10 cellular contexts compared by ENCODE assay signal in the genomic region with DNA sequence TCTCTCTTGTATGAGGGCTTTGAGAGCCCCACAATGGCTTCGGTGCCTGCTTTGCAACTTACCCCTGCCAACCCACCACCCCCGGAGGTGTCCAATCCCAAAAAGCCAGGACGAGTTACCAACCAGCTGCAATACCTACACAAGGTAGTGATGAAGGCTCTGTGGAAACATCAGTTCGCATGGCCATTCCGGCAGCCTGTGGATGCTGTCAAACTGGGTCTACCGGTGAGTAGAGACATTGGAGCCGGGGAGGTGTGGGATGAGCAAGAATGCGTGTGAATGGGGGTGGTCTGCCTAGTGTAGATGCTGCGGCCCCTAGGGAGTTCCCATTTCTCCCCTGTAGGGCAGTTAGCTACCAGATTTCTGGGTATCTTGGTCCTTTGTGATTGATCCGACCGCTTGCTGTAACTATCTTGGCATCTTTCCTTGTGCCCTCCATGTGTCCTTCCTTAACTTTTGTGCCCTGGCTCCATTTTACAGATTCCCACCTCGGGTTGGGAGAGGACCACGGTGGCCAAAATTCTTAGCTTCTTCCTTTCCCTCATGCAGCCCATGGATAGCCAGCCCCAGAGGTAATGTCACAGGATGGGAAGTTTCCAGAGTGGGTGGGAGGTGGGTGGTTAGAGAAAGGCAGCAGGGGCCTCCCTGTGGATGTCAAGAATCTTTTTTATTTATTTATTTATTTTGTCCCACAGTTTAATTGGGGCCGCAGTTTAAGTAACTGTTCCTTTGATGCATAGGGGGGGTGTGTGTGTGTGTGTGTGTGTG. TPM values are rescaled to one million over a fixed set of nuclear protein-coding genes. Genes with fewer than 3 reads are reported as not detected.
DNase-seq lines count a peak whose midpoint lies in the region; ATAC-seq and FAIRE-seq lines count a peak whose summit lies in the region.
"Had no signal": no experiment of that assay in that cellular context is flagged by ENCODE, and none has a peak within 500 bp of the region (broad histone marks: within the 10 kb centered on the region; RNA-seq: fewer than 3 reads in every experiment).

No MANE protein-coding gene starts in this region.

- ATAC-seq in activated T-cell treated with anti-CD3 and anti-CD28 coated beads, Interleukin-2, amount 50 U/mL, for 72 hours (replicated peaks in 1 of 2) = no peak

- peaks cover 96% of the 10 kb centered on the region for H3K36me3 Mint-ChIP-seq in activated CD4-positive, alpha-beta T cell treated with anti-CD3 and anti-CD28 coated beads, Interleukin-2, amount 10 ng/mL, durations not matched to agents 24 days and 14 days (ENCODE audit: low read depth)
- peaks cover 59 to 86% of the 10 kb centered on the region in 2 donors for H3K36me3 Mint-ChIP-seq in activated T-cell treated with anti-CD3 and anti-CD28 coated beads, Interleukin-2, amount 50 U/mL, for 72 hours (ENCODE audit: insufficient read depth in 2 of 2)
- peaks cover 56 to 77% (median 72%) of the 10 kb centered on the region in 3 donors for H3K36me3 Mint-ChIP-seq in immature natural killer cell

- no peak for FAIRE-seq in GM19239 (lab: Jason Lieb, UNC)
- FAIRE-seq: islet of Langerhans had no signal

- H3K27ac ChIP-seq in substantia nigra (ENCODE audit: low read depth, low read length, poor library complexity, severe bottlenecking) = peak overlapping the region; percentile 2

- peak overlapping the region; percentile 32 for H3K27ac Mint-ChIP-seq in activated CD4-positive, alpha-beta T cell treated with anti-CD3 and anti-CD28 coated beads, Interleukin-2, amount 10 ng/mL, durations not matched to agents 24 days and 14 days
- peak overlapping the region; percentile 99 for H3K27ac Mint-ChIP-seq in activated T-cell treated with anti-CD3 and anti-CD28 coated beads, Interleukin-2, amount 50 U/mL, for 72 hours
- peak overlapping the region; percentile 89 to 100 (median 100) for H3K27ac Mint-ChIP-seq in immature natural killer cell

- peak; percentile 71 for DNase-seq in activated CD4-positive, alpha-beta T cell treated with anti-CD3 and anti-CD28 coated beads, Interleukin-2, amount 10 ng/mL, durations not matched to agents 24 days and 14 days
- DNase-seq in activated CD4-positive, alpha-beta T cell treated with anti-CD3 and anti-CD28 coated beads for 1 hour = no peak
- no peak for DNase-seq in activated T-cell treated with anti-CD3 and anti-CD28 coated beads, Interleukin-2, amount 50 U/mL, for 72 hours
- DNase-seq in immature natural killer cell (no peak), substantia nigra (lab: John Stamatoyannopoulos, UW) (peak in 1 of 49 donors; percentile 7), DMS79 treated with DMSO at 0.1 percent for 48 hours (lab: John Stamatoyannopoulos, UW) (no peak), GM19240 (ENCODE audit: insufficient read length, low spot score) (no peak), GM19239 (ENCODE audit: insufficient read length, low spot score) (no peak)
- DNase-seq: NCI-H2081 treated with DMSO at 0.1 percent for 48 hours had no signal

- no peaks in the 10 kb centered on the region for H3K27me3 Mint-ChIP-seq in activated CD4-positive, alpha-beta T cell treated with anti-CD3 and anti-CD28 coated beads, Interleukin-2, amount 10 ng/mL, durations not matched to agents 24 days and 14 days
- H3K27me3 Mint-ChIP-seq in activated T-cell treated with anti-CD3 and anti-CD28 coated beads, Interleukin-2, amount 50 U/mL, for 72 hours (ENCODE audit: low read depth) = no peaks in the 10 kb centered on the region
- H3K27me3 Mint-ChIP-seq in immature natural killer cell (ENCODE audit: low read depth in 3 of 3) = peaks cover 37 to 61% (median 43%) of the 10 kb centered on the region in 3 donors

- H3K4me1 Mint-ChIP-seq in activated CD4-positive, alpha-beta T cell treated with anti-CD3 and anti-CD28 coated beads, Interleukin-2, amount 10 ng/mL, durations not matched to agents 24 days and 14 days = peaks cover 41% of the 10 kb centered on the region
- peaks cover 48% of the 10 kb centered on the region for H3K4me1 Mint-ChIP-seq in activated T-cell treated with anti-CD3 and anti-CD28 coated beads, Interleukin-2, amount 50 U/mL, for 72 hours (ENCODE audit: low read depth)
- H3K4me1 Mint-ChIP-seq in immature natural killer cell = peaks cover 71 to 72% of the 10 kb centered on the region in 2 donors

- H3K4me3 Mint-ChIP-seq in activated CD4-positive, alpha-beta T cell treated with anti-CD3 and anti-CD28 coated beads, Interleukin-2, amount 10 ng/mL, durations not matched to agents 24 days and 14 days = peak overlapping the region; percentile 94
- peak overlapping the region; percentile 86 to 97 for H3K4me3 Mint-ChIP-seq in activated T-cell treated with anti-CD3 and anti-CD28 coated beads, Interleukin-2, amount 50 U/mL, for 72 hours
- H3K4me3 Mint-ChIP-seq in immature natural killer cell = peak overlapping the region; percentile 92 to 99 (median 95)

- intact Hi-C loops in activated CD4-positive, alpha-beta T cell treated with anti-CD3 and anti-CD28 coated beads, Interleukin-2, amount 10 ng/mL, durations not matched to agents 24 days and 14 days (cut with micrococcal nuclease) = loop anchor here (1.0 to 5.0 kb wide), 3 partner anchors 9 to 777 kb away; partner anchors contain the start of gene TAPBP

- no peaks in the 10 kb centered on the region for H3K9me3 Mint-ChIP-seq in activated CD4-positive, alpha-beta T cell treated with anti-CD3 and anti-CD28 coated beads, Interleukin-2, amount 10 ng/mL, durations not matched to agents 24 days and 14 days
- no peaks in the 10 kb centered on the region for H3K9me3 Mint-ChIP-seq in activated T-cell treated with anti-CD3 and anti-CD28 coated beads, Interleukin-2, amount 50 U/mL, for 72 hours
- H3K9me3 Mint-ChIP-seq in immature natural killer cell = peaks cover 0 to 2% (median 0%) of the 10 kb centered on the region in 6 donors

RNA-seq across cellular contexts. Expression of gene BRD2, which starts 6.3 kb away (rescaled TPM):
- 320 TPM in 2 replicates for total RNA-seq in activated CD4-positive, alpha-beta T cell treated with anti-CD3 and anti-CD28 coated beads, Interleukin-2, amount 10 ng/mL, durations not matched to agents 24 days and 14 days
- 100 to 1,000 TPM; 238 to 291 TPM for total RNA-seq in activated T-cell treated with anti-CD3 and anti-CD28 coated beads, Interleukin-2, amount 50 U/mL, for 72 hours
- 100 to 1,000 TPM in 1 of 3 donors, 10 to 100 TPM in 2; 29.8 to 119 (median 31.5) TPM for polyA plus RNA-seq in immature natural killer cell

RNA-seq across cellular contexts. Expression of gene HLA-DMA, which starts 21.8 kb away (rescaled TPM):
- total RNA-seq in activated CD4-positive, alpha-beta T cell treated with anti-CD3 and anti-CD28 coated beads, Interleukin-2, amount 10 ng/mL, durations not matched to agents 24 days and 14 days = 8.1 and 8.7 TPM in 2 replicates
- total RNA-seq in activated T-cell treated with anti-CD3 and anti-CD28 coated beads, Interleukin-2, amount 50 U/mL, for 72 hours = 10 to 100 TPM; 19.4 to 20.2 TPM
- 10 to 100 TPM; 39.2 to 78.7 (median 69.7) TPM for polyA plus RNA-seq in immature natural killer cell

RNA-seq across cellular contexts. Expression of gene HLA-DMB, which starts 33.9 kb away (rescaled TPM):
- total RNA-seq in activated CD4-positive, alpha-beta T cell treated with anti-CD3 and anti-CD28 coated beads, Interleukin-2, amount 10 ng/mL, durations not matched to agents 24 days and 14 days = 0.75 and 0.80 TPM in 2 replicates
- 1 to 10 TPM; 3.4 to 3.6 TPM for total RNA-seq in activated T-cell treated with anti-CD3 and anti-CD28 coated beads, Interleukin-2, amount 50 U/mL, for 72 hours
- 100 to 1,000 TPM in 1 of 3 donors, 10 to 100 TPM in 2; 38.3 to 104 (median 89.1) TPM for polyA plus RNA-seq in immature natural killer cell

RNA-seq across cellular contexts. Expression of gene HLA-DOA, which starts 34.7 kb away (rescaled TPM):
- 0.21 and 0.38 TPM in 2 replicates for total RNA-seq in activated CD4-positive, alpha-beta T cell treated with anti-CD3 and anti-CD28 coated beads, Interleukin-2, amount 10 ng/mL, durations not matched to agents 24 days and 14 days
- 1 to 10 TPM; 3.1 to 3.9 TPM for total RNA-seq in activated T-cell treated with anti-CD3 and anti-CD28 coated beads, Interleukin-2, amount 50 U/mL, for 72 hours
- 1 to 10 TPM in 2 of 3 donors, under 1 TPM in 1; 0.37 to 5.2 (median 2.8) TPM for polyA plus RNA-seq in immature natural killer cell

Comparison
In these comparisons a context has a peak if more than half of its experiments do, and no peak if none do; other contexts are left out.
1. H3K27ac Mint-ChIP-seq: peak in every context shown above with its lines; median percentile 100 in immature natural killer cell; 99 in activated T-cell treated with anti-CD3 and anti-CD28 coated beads, Interleukin-2, amount 50 U/mL, for 72 hours; 32 in activated CD4-positive, alpha-beta T cell treated with anti-CD3 and anti-CD28 coated beads, Interleukin-2, amount 10 ng/mL, durations not matched to agents 24 days and 14 days.